Comparison of ENCODE assay signal across 8 cellular contexts in genomic region chrX:17689971-17690409, GRCh38. TPM values are rescaled to one million over a fixed set of nuclear protein-coding genes. Genes with fewer than 3 reads are reported as not detected.
DNase-seq lines count a peak whose midpoint lies in the region; ATAC-seq and TF ChIP-seq lines count a peak whose summit lies in the region.

No MANE protein-coding gene starts in this region.

- no peak overlapping the region for H3K27ac Mint-ChIP-seq in activated naive CD4-positive, alpha-beta T cell treated with anti-CD3 and anti-CD28 coated beads, Interleukin-2, amount 10 ng/mL, durations not matched to agents 7 days and 5 days
- H3K27ac Mint-ChIP-seq in glutamatergic neuron (ENCODE audit: unreplicated experiment): peak overlapping the region; percentile 77

- in situ Hi-C loops in GM13976 (cut with MboI; ENCODE audit: low sequenced_read_pairs, unreplicated experiment): loop anchor here (10.0 kb wide), 1 partner anchor 445 kb away; no protein-coding TSS in a partner anchor

- DNase-seq in AG09319 (ENCODE audit: extremely low read depth, low read depth): peak; percentile 36
- peak; percentile 33 for DNase-seq in GM13976 (ENCODE audit: low spot score)
- peak; percentile 18 for DNase-seq in HK-2 (ENCODE audit: unreplicated experiment)
- peak; percentile 3 for DNase-seq in NCI-H82 treated with DMSO at 0.1 percent for 48 hours (lab: John Stamatoyannopoulos, UW; ENCODE audit: unreplicated experiment)
- DNase-seq in activated naive CD4-positive, alpha-beta T cell treated with anti-CD3 and anti-CD28 coated beads, Interleukin-2, amount 10 ng/mL, durations not matched to agents 7 days and 5 days: peak; percentile 55
- no peak for DNase-seq in glutamatergic neuron
- peak; percentile 74 for DNase-seq in renal cortical epithelial cell (ENCODE audit: low read depth)
- no peak for DNase-seq in omental fat pad (ENCODE audit: low spot score)

- H3K9me3 Mint-ChIP-seq in activated naive CD4-positive, alpha-beta T cell treated with anti-CD3 and anti-CD28 coated beads, Interleukin-2, amount 10 ng/mL, durations not matched to agents 7 days and 5 days: no peaks in the 10 kb centered on the region
- peaks cover 3% of the 10 kb centered on the region for H3K9me3 Mint-ChIP-seq in glutamatergic neuron (ENCODE audit: unreplicated experiment)

- ATAC-seq in omental fat pad (ENCODE audit: low FRiP score): no peak

- H3K36me3 Mint-ChIP-seq in activated naive CD4-positive, alpha-beta T cell treated with anti-CD3 and anti-CD28 coated beads, Interleukin-2, amount 10 ng/mL, durations not matched to agents 7 days and 5 days: no peaks in the 10 kb centered on the region
- H3K36me3 Mint-ChIP-seq in glutamatergic neuron (ENCODE audit: unreplicated experiment): no peaks in the 10 kb centered on the region

- CTCF ChIA-PET in activated naive CD4-positive, alpha-beta T cell treated with anti-CD3 and anti-CD28 coated beads, Interleukin-2, amount 10 ng/mL, durations not matched to agents 7 days and 5 days (lab: Charles Lee): interaction anchor here (0.6 to 1.3 kb wide), 4 partner anchors 98 to 448 kb away, joined by 3 to 6 read pairs (median 5); no protein-coding TSS in a partner anchor

- peaks cover 4% of the 10 kb centered on the region for H3K4me1 Mint-ChIP-seq in activated naive CD4-positive, alpha-beta T cell treated with anti-CD3 and anti-CD28 coated beads, Interleukin-2, amount 10 ng/mL, durations not matched to agents 7 days and 5 days
- H3K4me1 Mint-ChIP-seq in glutamatergic neuron (ENCODE audit: low read depth, unreplicated experiment): peaks cover 15% of the 10 kb centered on the region

- peak; percentile 70 for TF ChIP-seq CTCF in AG09319 (IDR thresholded peaks at IDR 0.05; ENCODE audit: low read depth, low read length)
- peak; percentile 62 for TF ChIP-seq CTCF in GM13976 (IDR thresholded peaks at IDR 0.05; ENCODE audit: borderline replicate concordance, control extremely low read depth, extremely low read depth, insufficient read depth, missing control alignments)
- peak; percentile 61 for TF ChIP-seq CTCF in glutamatergic neuron (IDR thresholded peaks at IDR 0.05; ENCODE audit: partially characterized antibody, unreplicated experiment)
- no peak for TF ChIP-seq CTCF in omental fat pad (IDR thresholded peaks at IDR 0.05)

- no peak overlapping the region for H3K4me3 Mint-ChIP-seq in activated naive CD4-positive, alpha-beta T cell treated with anti-CD3 and anti-CD28 coated beads, Interleukin-2, amount 10 ng/mL, durations not matched to agents 7 days and 5 days
- H3K4me3 Mint-ChIP-seq in glutamatergic neuron (ENCODE audit: unreplicated experiment): peak overlapping the region; percentile 43

- H3K27me3 Mint-ChIP-seq in activated naive CD4-positive, alpha-beta T cell treated with anti-CD3 and anti-CD28 coated beads, Interleukin-2, amount 10 ng/mL, durations not matched to agents 7 days and 5 days: peaks cover 3% of the 10 kb centered on the region
- H3K27me3 Mint-ChIP-seq in glutamatergic neuron (ENCODE audit: unreplicated experiment): no peaks in the 10 kb centered on the region

RNA-seq across cellular contexts. Expression of gene SCML1, which starts 47.3 kb away (rescaled TPM):
- 2.7 TPM for total RNA-seq in glutamatergic neuron (ENCODE audit: unreplicated experiment)
- total RNA-seq in renal cortical epithelial cell: 3.5 and 4.9 TPM in 2 replicates
- total RNA-seq in omental fat pad: 10 to 100 TPM; 14.8 to 25.9 (median 20.5) TPM

Comparison
In these comparisons a context has a peak if more than half of its experiments do, and no peak if none do; other contexts are left out.
1. DNase-seq: peak in AG09319 (single experiment), GM13976 (single experiment), HK-2 (single experiment), NCI-H82 treated with DMSO at 0.1 percent for 48 hours (single experiment), activated naive CD4-positive, alpha-beta T cell treated with anti-CD3 and anti-CD28 coated beads, Interleukin-2, amount 10 ng/mL, durations not matched to agents 7 days and 5 days (single experiment) and renal cortical epithelial cell (single experiment); none in glutamatergic neuron (single experiment) and omental fat pad (single experiment).
2. CTCF ChIP-seq: peak in AG09319 (single experiment), GM13976 (single experiment) and glutamatergic neuron (single experiment); none in omental fat pad (0 of 3).